In genomic region chr13:42860485-42860884, GRCh38 we compare ENCODE assay signal across 21 cellular contexts.
A peak's percentile ranks its signal among the peaks of the same experiment; 100 is the strongest.
DNase-seq lines count a peak whose midpoint lies in the region; ATAC-seq, FAIRE-seq and TF ChIP-seq lines count a peak whose summit lies in the region.
"Had no signal": no experiment of that assay in that cellular context is flagged by ENCODE, and none has a peak within 500 bp of the region (broad histone marks: within the 10 kb centered on the region; RNA-seq: fewer than 3 reads in every experiment).

No MANE protein-coding gene starts in this region.

- H2AFZ ChIP-seq in PC-3 (ENCODE audit: low read length) = 0 out of 2 replicates have a peak overlapping the region, but pooled peaks have one; percentile 27
- no peak overlapping the region for H2AFZ ChIP-seq in H1 (ENCODE audit: low read length)
- H2AFZ ChIP-seq: GM23338 had no signal

- no peak overlapping the region for H4K8ac ChIP-seq in H1 (ENCODE audit: extremely low read depth, insufficient read depth, low read length)

- H3K9ac ChIP-seq in PC-3 (ENCODE audit: low read length) (no peak overlapping the region), H1 (replicated peaks in 1 of 4; ENCODE audit: extremely low read depth in 1 of 4, low read depth in 3 of 4, low read length in 3 of 4) (no peak overlapping the region)

- H4K20me1 ChIP-seq in PC-3 (ENCODE audit: low read length) (no peaks in the 10 kb centered on the region), H1 (replicated peaks in 1 of 2; ENCODE audit: control insufficient read depth in 1 of 2, insufficient read depth in 2 of 2, low read length in 2 of 2) (peaks cover 5% of the 10 kb centered on the region in 2 experiments)

- intact Hi-C loops in PC-3 (cut with micrococcal nuclease) = no loop called here

- CTCF ChIA-PET in PC-3 (lab: Charles Lee) (no interaction called here), H1 (lab: Charles Lee; ENCODE audit: partially characterized antibody) (no interaction called here)

- H3K27ac ChIP-seq in PC-3 (ENCODE audit: low read length) = no peak overlapping the region
- no peak overlapping the region for H3K27ac ChIP-seq in H1 (ENCODE audit: low read depth, low read length)
- H3K27ac ChIP-seq: A549 had no signal

- H2BK15ac ChIP-seq in H1 (ENCODE audit: low read length) = no peak overlapping the region

- H3K27me3 ChIP-seq in PC-3 (ENCODE audit: low read length) = no peaks in the 10 kb centered on the region
- no peaks in the 10 kb centered on the region for H3K27me3 ChIP-seq in H1 (replicated peaks in 1 of 4; ENCODE audit: control insufficient read depth in 3 of 4, extremely low read depth in 1 of 4, insufficient read depth in 3 of 4, low read length in 3 of 4)

- H3K9me3 ChIP-seq in PC-3 (ENCODE audit: low read length) (no peaks in the 10 kb centered on the region), H1 (ENCODE audit: insufficient read depth in 2 of 2, low read depth in 1 of 2, low read length in 1 of 2) (peaks cover 2 to 3% of the 10 kb centered on the region in 2 experiments; a peak in 1 of 4 replicates)
- H3K9me3 ChIP-seq: A549, HAP-1 had no signal

- no peaks in the 10 kb centered on the region for H3K79me1 ChIP-seq in H1 (ENCODE audit: low read depth, low read length)

- TF ChIP-seq POLR2A in H1 (IDR thresholded peaks at IDR 0.05; ENCODE audit: control extremely low read depth in 1 of 2, low read depth in 2 of 2, low read length in 2 of 2) = peak in 1 of 2 experiments; percentile 74; a peak in 2 of 3 replicates

- no peak for TF ChIP-seq RAD21 in H1 (IDR thresholded peaks at IDR 0.05 in 1 of 2, conservative IDR thresholded peaks at IDR 0.05 in 1 of 2; ENCODE audit: low read depth in 2 of 2, low read length in 2 of 2)

- peak overlapping the region; percentile 62 for H3K4me2 ChIP-seq in PC-3 (ENCODE audit: low read length)
- H3K4me2 ChIP-seq in H1 (ENCODE audit: insufficient read depth in 1 of 2, low read depth in 2 of 2, low read length in 2 of 2) = no peak overlapping the region
- H3K4me2 ChIP-seq: A549, GM23338 had no signal

- ATAC-seq in PC-3 (no peak), HG03039 (IDR thresholded peaks at IDR 0.05; ENCODE audit: unreplicated experiment) (no peak)
- ATAC-seq: A549, GM23338 had no signal

- H3K18ac ChIP-seq in H1 (ENCODE audit: extremely low read depth, low read length) = no peak overlapping the region

- H3K56ac ChIP-seq in H1 (replicated peaks; ENCODE audit: insufficient read length, low read depth, low read length) = no peak overlapping the region

- no peak overlapping the region for H2BK12ac ChIP-seq in H1 (ENCODE audit: low read depth, low read length)

- H4K5ac ChIP-seq in H1 (ENCODE audit: insufficient read length, low read depth, low read length) = no peak overlapping the region

- WGBS in H1 (ENCODE audit: extremely low coverage in 1 of 2, insufficient coverage in 1 of 2, insufficient read length in 1 of 2, insufficient replicate concordance in 2 of 2, low coverage in 1 of 2, low lambda C conversion rate in 2 of 2, missing lambda C conversion rate in 1 of 2), 2 experiments = 85% methylated on average over 4 of the region's 4 CpGs; no CpG with 5 or more reads in 1 of the 2 experiments

- no peak overlapping the region for H2BK120ac ChIP-seq in H1 (replicated peaks; ENCODE audit: low read depth, low read length)

- POLR2A ChIA-PET in PC-3 (lab: Charles Lee; ENCODE audit: unreplicated experiment) = no interaction called here
- POLR2A ChIA-PET in H1 (lab: Charles Lee; ENCODE audit: partially characterized antibody) = interaction anchor here (0.7 to 9.3 kb wide), 13 partner anchors 11 to 527 kb away, joined by 3 to 142 read pairs (median 4); no protein-coding TSS in a partner anchor

- FAIRE-seq in H1 (lab: Jason Lieb, UNC) = no peak
- FAIRE-seq: A549, GM12891, GM18507, H54 had no signal

- H3K4me1 ChIP-seq in PC-3 (ENCODE audit: insufficient read depth, low read length) = peaks cover 18% of the 10 kb centered on the region
- H3K4me1 ChIP-seq in H1 (replicated peaks in 1 of 4; ENCODE audit: control insufficient read depth in 3 of 4, insufficient read depth in 4 of 4, low read length in 3 of 4) = no peaks in the 10 kb centered on the region; a peak in 2 of 7 replicates
- H3K4me1 ChIP-seq: A549 had no signal

- H2BK20ac ChIP-seq in H1 (ENCODE audit: low read length) = no peak overlapping the region

- no peak overlapping the region for H2AK5ac ChIP-seq in H1 (ENCODE audit: low read depth, low read length)

- DNase-seq in DMS53 (lab: John Stamatoyannopoulos, UW) (peak; percentile 12), DMS53 treated with DMSO at 0.1 percent for 48 hours (lab: John Stamatoyannopoulos, UW; ENCODE audit: unreplicated experiment) (no peak), PC-3 (no peak), H1 (ENCODE audit: low read depth in 1 of 2, low spot score in 2 of 2) (no peak), DMS 273 (lab: John Stamatoyannopoulos, UW; ENCODE audit: unreplicated experiment) (no peak)
- DNase-seq: 8988T; C1 segment of cervical spinal cord; Calu3; CD4-positive, alpha-beta memory T cell; COR-L47; DMS153; DMS79 treated with DMSO at 0.1 percent for 48 hours; GF-D8; HFFc6 had no signal

- H2BK5ac ChIP-seq in H1 (ENCODE audit: low read depth, low read length) = no peak overlapping the region

- H3K9me2 ChIP-seq in PC-3 (replicated peaks; ENCODE audit: low read length) = no peaks in the 10 kb centered on the region

- no peak overlapping the region for H3K23ac ChIP-seq in H1 (ENCODE audit: insufficient read length)

- H3K4ac ChIP-seq in H1 (replicated peaks; ENCODE audit: insufficient read length, low read depth, low read length) = no peak overlapping the region

- TF ChIP-seq EP300 in H1 (IDR thresholded peaks at IDR 0.05; ENCODE audit: borderline replicate concordance in 1 of 2, low read depth in 2 of 2, low read length in 2 of 2) = no peak

- H3K14ac ChIP-seq in H1 (ENCODE audit: insufficient read length) = no peak overlapping the region

- H3K36me3 ChIP-seq in PC-3 (ENCODE audit: low read depth, low read length) = no peaks in the 10 kb centered on the region
- peaks cover 8 to 59% (median 34%) of the 10 kb centered on the region in 4 experiments for H3K36me3 ChIP-seq in H1 (ENCODE audit: control insufficient read depth in 2 of 4, insufficient read depth in 4 of 4, low read length in 3 of 4)
- H3K36me3 ChIP-seq: HAP-1 had no signal

- 0 out of 2 replicates have a peak, but pooled peaks cover 2% of the 10 kb centered on the region for H3K23me2 ChIP-seq in H1 (ENCODE audit: low read depth, low read length)

- H3K4me3 ChIP-seq in PC-3 (ENCODE audit: low read length) (no peak overlapping the region), H1 (ENCODE audit: extremely low read depth in 1 of 4, insufficient read depth in 2 of 4, low read depth in 3 of 4, low read length in 4 of 4) (no peak overlapping the region)
- H3K4me3 ChIP-seq: A549, GM23338, HAP-1 had no signal

- H4K91ac ChIP-seq in H1 (replicated peaks; ENCODE audit: insufficient read length, low read length) = no peak overlapping the region

- no peaks in the 10 kb centered on the region for H3K79me2 ChIP-seq in PC-3 (ENCODE audit: low read length)
- peaks cover 0 to 15% of the 10 kb centered on the region in 2 experiments; a peak in 2 of 4 replicates for H3K79me2 ChIP-seq in H1 (ENCODE audit: control insufficient read depth in 1 of 2, insufficient read depth in 2 of 2, low read length in 2 of 2)

- H3F3A ChIP-seq in PC-3 (ENCODE audit: low read length, unreplicated experiment) = no peaks in the 10 kb centered on the region

- no TSS peak for BruUV-seq in PC-3 (replicated peaks; lab: Mats Ljungman, UMichigan)

- TF ChIP-seq CTCF in PC-3 (conservative IDR thresholded peaks at IDR 0.05; ENCODE audit: low read depth, low read length) (no peak), H1 (IDR thresholded peaks at IDR 0.05; ENCODE audit: control extremely low read depth in 1 of 3, insufficient read depth in 1 of 3, low read depth in 1 of 3, low read length in 3 of 3) (no peak)
